In the genomic region with DNA sequence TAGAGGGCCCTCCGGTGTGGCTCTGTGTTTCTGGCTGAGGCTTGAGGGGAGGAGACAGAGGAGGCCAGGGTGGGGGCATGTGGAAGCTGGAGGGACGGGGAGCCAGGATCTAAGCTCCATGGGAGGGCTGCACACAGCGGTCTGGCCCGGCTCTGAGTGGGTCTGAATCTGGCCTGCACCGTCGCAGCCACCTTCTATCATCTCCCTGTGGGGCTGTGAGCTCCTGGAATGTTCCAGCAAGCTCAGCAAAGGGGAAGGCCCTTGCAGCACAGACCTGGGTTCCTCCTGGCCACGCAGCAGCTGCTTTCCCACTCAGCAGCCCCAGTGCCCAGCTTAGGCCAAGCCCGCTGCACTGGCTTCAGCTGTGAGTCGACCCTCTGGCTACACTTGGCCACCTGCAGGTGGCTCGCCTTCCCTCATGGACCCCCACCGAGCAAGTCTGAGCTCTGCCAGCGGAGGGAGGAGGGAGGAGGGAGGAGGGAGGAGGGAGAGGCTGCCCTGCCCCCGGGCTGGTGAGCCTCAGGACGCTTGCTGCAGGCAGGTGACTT, we compare ENCODE assay signal across 19 cellular contexts. TPM values are rescaled to one million over a fixed set of nuclear protein-coding genes. Genes with fewer than 3 reads are reported as not detected.
DNase-seq lines count a peak whose midpoint lies in the region; ATAC-seq and TF ChIP-seq lines count a peak whose summit lies in the region.
"Had no signal": no experiment of that assay in that cellular context is flagged by ENCODE, and none has a peak within 500 bp of the region (broad histone marks: within the 10 kb centered on the region; RNA-seq: fewer than 3 reads in every experiment).

No MANE protein-coding gene starts in this region.

- POLR2A ChIA-PET in Panc1 (lab: Charles Lee) = no interaction called here

- no peak overlapping the region for H3K27ac ChIP-seq in left ventricle myocardium inferior (replicated peaks)
- no peak overlapping the region for H3K27ac ChIP-seq in Panc1 (ENCODE audit: low read length)
- H3K27ac ChIP-seq in testis = no peak overlapping the region
- H3K27ac ChIP-seq in suprapubic skin = no peak overlapping the region
- H3K27ac ChIP-seq: colonic mucosa had no signal

- in situ Hi-C loops in Panc1 (cut with HindIII; ENCODE audit: low pct_unique_long_range_greater_than_20kb, low sequenced_read_pairs) = no loop called here

- H3K4me1 ChIP-seq in left ventricle myocardium inferior (peaks cover 36% of the 10 kb centered on the region), Panc1 (ENCODE audit: control insufficient read depth, insufficient read depth, low read length) (no peaks in the 10 kb centered on the region), testis (peaks cover 4% of the 10 kb centered on the region), suprapubic skin (peaks cover 28% of the 10 kb centered on the region)
- H3K4me1 ChIP-seq: colonic mucosa had no signal

- H3K27me3 ChIP-seq in left ventricle myocardium inferior (ENCODE audit: low read depth) (peaks cover 67% of the 10 kb centered on the region), Panc1 (ENCODE audit: control insufficient read depth, insufficient read depth, low read length) (no peaks in the 10 kb centered on the region), testis (no peaks in the 10 kb centered on the region), suprapubic skin (peaks cover 68% of the 10 kb centered on the region)

- no peak overlapping the region for H3K4me3 ChIP-seq in left ventricle myocardium inferior
- H3K4me3 ChIP-seq in Panc1 (ENCODE audit: low read depth in 2 of 2, low read length in 2 of 2) = no peak overlapping the region
- no peak overlapping the region for H3K4me3 ChIP-seq in testis
- H3K4me3 ChIP-seq in suprapubic skin = no peak overlapping the region
- H3K4me3 ChIP-seq: colonic mucosa had no signal

- TF ChIP-seq POLR2A in testis (IDR thresholded peaks at IDR 0.05) (no peak), suprapubic skin (IDR thresholded peaks at IDR 0.05) (no peak)

- no peaks in the 10 kb centered on the region for H3K36me3 ChIP-seq in left ventricle myocardium inferior
- H3K36me3 ChIP-seq in Panc1 (ENCODE audit: control insufficient read depth, insufficient read depth, low read length) = no peaks in the 10 kb centered on the region
- H3K36me3 ChIP-seq in testis (ENCODE audit: low read depth, missing control alignments) = no peaks in the 10 kb centered on the region
- H3K36me3 ChIP-seq in suprapubic skin = no peaks in the 10 kb centered on the region
- H3K36me3 ChIP-seq: colonic mucosa had no signal

- CTCF ChIA-PET in Panc1 (lab: Charles Lee) = interaction anchor here (0.6 kb wide), 1 partner anchor 779 kb away, joined by 4 read pairs; no protein-coding TSS in a partner anchor

- intact Hi-C loops in Right ventricle myocardium superior (cut with DNase I) = no loop called here
- intact Hi-C loops in left ventricle myocardium inferior (cut with micrococcal nuclease) = no loop called here
- intact Hi-C loops in Panc1 (cut with micrococcal nuclease; ENCODE audit: unreplicated experiment) = no loop called here
- intact Hi-C loops in testis (cut with DNase I; ENCODE audit: low total_unique reads) = no loop called here

- ATAC-seq in Right ventricle myocardium superior (ENCODE audit: poor library complexity) = no peak
- ATAC-seq in Panc1 = peak; percentile 64

- no peaks in the 10 kb centered on the region for H3K9me3 ChIP-seq in left ventricle myocardium inferior (replicated peaks)
- H3K9me3 ChIP-seq in Panc1 (ENCODE audit: control insufficient read depth, insufficient read depth, low read depth, low read length) = no peaks in the 10 kb centered on the region
- no peaks in the 10 kb centered on the region for H3K9me3 ChIP-seq in testis
- H3K9me3 ChIP-seq in suprapubic skin = no peaks in the 10 kb centered on the region
- H3K9me3 ChIP-seq: colonic mucosa had no signal

- DNase-seq in Right ventricle myocardium superior = peak; percentile 17
- DNase-seq in left ventricle myocardium inferior = no peak
- no peak for DNase-seq in Panc1 (ENCODE audit: low read depth, low spot score)
- peak; percentile 49 for DNase-seq in islet precursor cell
- DNase-seq in testis = peak; percentile 3
- no peak for DNase-seq in NCI-H1092 treated with DMSO at 0.1 percent for 48 hours (lab: John Stamatoyannopoulos, UW)
- DNase-seq in suprapubic skin (ENCODE audit: low spot score in 2 of 2) = no peak
- no peak for DNase-seq in NCI-H526 treated with DMSO at 0.1 percent for 48 hours (lab: John Stamatoyannopoulos, UW)
- DNase-seq: activated CD4-positive, alpha-beta T cell treated with anti-CD3 and anti-CD28 coated beads, Interleukin-2, amount 10 ng/mL, durations not matched to agents 24 days and 14 days; activated naive CD8-positive, alpha-beta T cell treated with anti-CD3 and anti-CD28 coated beads, Interleukin-2, amount 10 ng/mL, durations not matched to agents 7 days and 5 days; CD4-positive, alpha-beta memory T cell; colonic mucosa; DMS53; midbrain; NCI-H1694; NCI-H82 had no signal

- 49 to 50% methylated on average over 3 to 13 of the region's 14 CpGs for WGBS in testis, 2 donors
- 42% methylated on average over 11 of the region's 14 CpGs for WGBS in suprapubic skin

- TF ChIP-seq EP300 in suprapubic skin (IDR thresholded peaks at IDR 0.05) = no peak

- no peak for TF ChIP-seq CTCF in left ventricle myocardium inferior (IDR thresholded peaks at IDR 0.05; ENCODE audit: borderline replicate concordance)
- TF ChIP-seq CTCF in Panc1 (IDR thresholded peaks at IDR 0.05) = no peak
- TF ChIP-seq CTCF in testis (IDR thresholded peaks at IDR 0.05) = no peak
- TF ChIP-seq CTCF in suprapubic skin (IDR thresholded peaks at IDR 0.05) = no peak

- no TSS peak for BruUV-seq in Panc1 (replicated peaks; lab: Mats Ljungman, UMichigan)

RNA-seq across cellular contexts. Expression of gene NKX1-1, which starts 5.3 kb away (rescaled TPM):
- total RNA-seq in Right ventricle myocardium superior (not detected), left ventricle myocardium inferior (not detected), Panc1 (2021; ENCODE audit: unreplicated experiment) (not detected), testis (1 to 10 TPM in 1 of 2 donors, under 1 TPM in 1; 0.47 to 1.5 TPM), suprapubic skin (not detected)
- polyA plus RNA-seq in Panc1 (2012; ENCODE audit: insufficient read length) = not detected
- polyA plus RNA-seq in testis (ENCODE audit: insufficient read depth, low read depth, low replicate concordance) = 0.70 TPM
- total RNA-seq: activated CD4-positive, alpha-beta T cell treated with anti-CD3 and anti-CD28 coated beads, Interleukin-2, amount 10 ng/mL, durations not matched to agents 24 days and 14 days; activated naive CD8-positive, alpha-beta T cell treated with anti-CD3 and anti-CD28 coated beads, Interleukin-2, amount 10 ng/mL, durations not matched to agents 7 days and 5 days; CD4-positive, alpha-beta memory T cell; colonic mucosa; fibroblast of villous mesenchyme; temporal lobe had no signal
- polyA plus RNA-seq: CD4-positive, alpha-beta memory T cell; neural cell had no signal

RNA-seq across cellular contexts. Expression of gene UVSSA, which starts 53.9 kb away (rescaled TPM):
- total RNA-seq in Right ventricle myocardium superior = 6.7 TPM
- total RNA-seq in left ventricle myocardium inferior = 5.9 TPM
- total RNA-seq in Panc1 (2021; ENCODE audit: unreplicated experiment) = 23.4 TPM
- polyA plus RNA-seq in Panc1 (2012; ENCODE audit: insufficient read length) = 19.6 TPM
- total RNA-seq in testis = 10 to 100 TPM; 71.5 to 94.6 TPM
- 35.8 TPM for polyA plus RNA-seq in testis (ENCODE audit: insufficient read depth, low read depth, low replicate concordance)
- 100 to 1,000 TPM in 1 of 4 donors, 10 to 100 TPM in 3; 16.2 to 107 (median 24.9) TPM for total RNA-seq in suprapubic skin

Comparison
In these comparisons a context has a peak if more than half of its experiments do, and no peak if none do; other contexts are left out.
1. DNase-seq: peak in Right ventricle myocardium superior (single experiment), islet precursor cell (single experiment) and testis (single experiment); none in left ventricle myocardium inferior (single experiment), Panc1 (single experiment), NCI-H1092 treated with DMSO at 0.1 percent for 48 hours (single experiment), suprapubic skin (0 of 2) and NCI-H526 treated with DMSO at 0.1 percent for 48 hours (single experiment).